In the genomic region with DNA sequence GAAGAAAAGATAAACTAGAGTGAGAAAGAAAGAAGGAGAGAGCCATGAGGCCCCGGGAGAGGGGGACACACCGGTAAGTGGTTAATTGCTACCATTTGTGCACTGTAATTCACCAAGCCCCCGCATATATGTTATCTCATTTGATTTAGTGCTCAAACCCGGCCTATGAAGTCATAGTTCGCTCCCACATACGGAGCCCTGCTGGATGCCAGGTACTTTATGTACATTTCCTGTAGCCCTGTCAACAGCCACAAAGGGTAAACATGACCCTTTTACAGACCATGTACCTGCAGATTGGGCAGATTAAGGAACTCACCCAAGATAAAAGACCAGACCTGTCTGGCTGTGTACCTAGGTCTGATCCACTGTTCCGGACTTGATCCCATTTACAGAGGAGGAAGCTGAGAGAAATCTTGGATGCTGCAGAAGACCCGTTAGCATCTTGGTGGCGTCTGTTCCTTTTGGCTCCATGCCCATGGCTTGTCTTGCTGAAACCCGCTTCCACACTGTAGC, we compare ENCODE assay signal across 21 cellular contexts. TPM values are rescaled to one million over a fixed set of nuclear protein-coding genes. Genes with fewer than 3 reads are reported as not detected.
DNase-seq lines count a peak whose midpoint lies in the region; ATAC-seq, FAIRE-seq and TF ChIP-seq lines count a peak whose summit lies in the region.
"Had no signal": no experiment of that assay in that cellular context is flagged by ENCODE, and none has a peak within 500 bp of the region (broad histone marks: within the 10 kb centered on the region; RNA-seq: fewer than 3 reads in every experiment).

No MANE protein-coding gene starts in this region.

- peak overlapping the region; percentile 12 for H3K27ac Mint-ChIP-seq in neural progenitor cell
- H3K27ac Mint-ChIP-seq: CD8-positive, alpha-beta T cell had no signal

- intact Hi-C loops in K562 (cut with micrococcal nuclease), result no loop called here
- intact Hi-C loops in dorsolateral prefrontal cortex (cut with DNase I), result no loop called here

- WGBS in K562 (ENCODE audit: insufficient coverage, low coverage, missing lambda C conversion rate), result under 1% methylated on average over 10 of the region's 10 CpGs

- H3K9ac ChIP-seq in K562 (ENCODE audit: insufficient read depth in 1 of 2, low read depth in 2 of 2, low read length in 2 of 2), result no peak overlapping the region
- no peak overlapping the region for H3K9ac ChIP-seq in neural progenitor cell

- no TSS peak for BruUV-seq in K562 (replicated peaks; lab: Mats Ljungman, UMichigan)

- H3K36me3 Mint-ChIP-seq in neural progenitor cell, result no peaks in the 10 kb centered on the region
- H3K36me3 Mint-ChIP-seq: CD8-positive, alpha-beta T cell had no signal

- H3K27me3 ChIP-seq in K562 (ENCODE audit: control insufficient read depth in 2 of 2, insufficient read depth in 2 of 2, low read length in 2 of 2) (peaks cover 28 to 82% of the 10 kb centered on the region in 2 experiments; a peak in 4 of 5 replicates), neural progenitor cell (no peaks in the 10 kb centered on the region), dorsolateral prefrontal cortex (peaks cover 0 to 27% (median 0%) of the 10 kb centered on the region in 45 donors)
- H3K27me3 ChIP-seq: Peyer's patch had no signal

- H3K4me1 Mint-ChIP-seq in neural progenitor cell, result peaks cover 34% of the 10 kb centered on the region

- TF ChIP-seq CTCF in LNCaP clone FGC (IDR thresholded peaks at IDR 0.05; ENCODE audit: control insufficient read depth, extremely low read depth, insufficient read depth) (no peak), K562 (IDR thresholded peaks at IDR 0.05 in 2 of 3, conservative IDR thresholded peaks at IDR 0.05 in 1 of 3; ENCODE audit: insufficient read depth in 2 of 3, low read depth in 1 of 3, low read length in 3 of 3) (no peak), neural progenitor cell (IDR thresholded peaks at IDR 0.05) (no peak), dorsolateral prefrontal cortex (IDR thresholded peaks at IDR 0.05 in 54 of 56, conservative IDR thresholded peaks at IDR 0.05 in 2 of 56; ENCODE audit: low read depth in 1 of 56, partially characterized antibody in 56 of 56) (no peak)

- peaks cover 14% of the 10 kb centered on the region for H3K27me3 Mint-ChIP-seq in neural progenitor cell (ENCODE audit: insufficient read depth, low read depth)

- no peak for TF ChIP-seq POLR2A in K562 (conservative IDR thresholded peaks at IDR 0.05)

- DNase-seq in DMS 273 (lab: John Stamatoyannopoulos, UW; ENCODE audit: unreplicated experiment) (peak; percentile 29), DMS 273 treated with DMSO at 0.1 percent for 48 hours (lab: John Stamatoyannopoulos, UW) (no peak), LNCaP clone FGC (ENCODE audit: low read depth) (peak; percentile 58), K562 (ENCODE audit: extremely low read depth in 1 of 4, low spot score in 3 of 4) (no peak), neural progenitor cell (ENCODE audit: low spot score) (no peak), dorsolateral prefrontal cortex (no peak), NOMO-1 treated with dmso at 0.1 percent for 144 hours (lab: John Stamatoyannopoulos, UW; ENCODE audit: unreplicated experiment) (no peak), SKM-1 treated with dmso at 0.1 percent for 144 hours (lab: John Stamatoyannopoulos, UW; ENCODE audit: unreplicated experiment) (no peak)
- DNase-seq: CD8-positive, alpha-beta T cell; MM.1S; NCI-H1092 treated with DMSO at 0.1 percent for 48 hours; NCI-H1694 treated with DMSO at 0.1 percent for 48 hours; NCI-H2171 treated with DMSO at 0.1 percent for 48 hours; NCI-H446 treated with DMSO at 0.1 percent for 48 hours; NCI-H82; Peyer's patch; T-helper 1 cell had no signal

- POLR2A ChIA-PET in K562 (lab: Yijun Ruan, JAX), result interaction anchor here (0.5 to 1.4 kb wide), 3 partner anchors 13 to 282 kb away, joined by 3 read pairs; no protein-coding TSS in a partner anchor

- H3K4me2 ChIP-seq in K562 (ENCODE audit: insufficient read depth, low read length) (no peak overlapping the region), neural progenitor cell (no peak overlapping the region)

- H3K4me1 ChIP-seq in K562 (replicated peaks in 1 of 2; ENCODE audit: control insufficient read depth in 2 of 2, insufficient read depth in 2 of 2, low read length in 2 of 2) (no peaks in the 10 kb centered on the region), neural progenitor cell (peaks cover 10% of the 10 kb centered on the region)
- H3K4me1 ChIP-seq: Peyer's patch had no signal

- no peaks in the 10 kb centered on the region for H3K9me3 Mint-ChIP-seq in neural progenitor cell
- H3K9me3 Mint-ChIP-seq: CD8-positive, alpha-beta T cell had no signal

- H4K20me1 ChIP-seq in K562 (replicated peaks; ENCODE audit: control insufficient read depth, insufficient read depth, low read length), result peaks cover 23% of the 10 kb centered on the region; the same call in 1 of the 2 replicates
- no peaks in the 10 kb centered on the region for H4K20me1 ChIP-seq in neural progenitor cell (ENCODE audit: low read depth)

- no peak overlapping the region for H2AFZ ChIP-seq in K562 (ENCODE audit: low read depth, low read length)
- H2AFZ ChIP-seq in neural progenitor cell (replicated peaks), result no peak overlapping the region

- no peak for ATAC-seq in K562
- ATAC-seq: CD8-positive, alpha-beta T cell; Right ventricle myocardium inferior had no signal

- H3F3A ChIP-seq in neural progenitor cell (ENCODE audit: low read depth), result no peaks in the 10 kb centered on the region

- no peaks in the 10 kb centered on the region for H3K9me1 ChIP-seq in K562 (ENCODE audit: control insufficient read depth, insufficient read depth, low read length)

- H3K9me3 ChIP-seq in K562 (replicated peaks; ENCODE audit: control insufficient read depth, insufficient read depth, low read depth, low read length), result no peaks in the 10 kb centered on the region
- no peaks in the 10 kb centered on the region for H3K9me3 ChIP-seq in neural progenitor cell (ENCODE audit: low read depth)
- H3K9me3 ChIP-seq: Peyer's patch had no signal

- H3K27ac ChIP-seq in K562 (ENCODE audit: extremely low read depth, low read depth, low read length) (no peak overlapping the region), neural progenitor cell (no peak overlapping the region), dorsolateral prefrontal cortex (no peak overlapping the region)
- H3K27ac ChIP-seq: 22Rv1, Peyer's patch had no signal

- in situ Hi-C loops in K562 (cut with MboI), result no loop called here

- no peak for TF ChIP-seq EP300 in K562 (IDR thresholded peaks at IDR 0.05; ENCODE audit: low read length)

- no peaks in the 10 kb centered on the region for H3K36me3 ChIP-seq in K562 (ENCODE audit: control insufficient read depth, insufficient read depth, low read length)
- no peaks in the 10 kb centered on the region for H3K36me3 ChIP-seq in neural progenitor cell
- H3K36me3 ChIP-seq: Peyer's patch had no signal

- no peak for TF ChIP-seq RAD21 in K562 (CRISPR knock-in tag; conservative IDR thresholded peaks at IDR 0.05 in 1 of 2, IDR thresholded peaks at IDR 0.05 in 1 of 2)

- CTCF ChIA-PET in K562 (lab: Yijun Ruan, JAX; ENCODE audit: low intra/inter-chr PET ratio), result no interaction called here

- H3K4me3 Mint-ChIP-seq in neural progenitor cell, result no peak overlapping the region
- H3K4me3 Mint-ChIP-seq: CD8-positive, alpha-beta T cell had no signal

- no peak for FAIRE-seq in K562 (lab: Jason Lieb, UNC)
- FAIRE-seq: D721Med, GM12892 had no signal

- no peak overlapping the region for H3K4me3 ChIP-seq in LNCaP clone FGC (ENCODE audit: low read depth, low read length)
- H3K4me3 ChIP-seq in K562, result no peak overlapping the region
- no peak overlapping the region for H3K4me3 ChIP-seq in neural progenitor cell
- no peak overlapping the region for H3K4me3 ChIP-seq in dorsolateral prefrontal cortex
- H3K4me3 ChIP-seq: Peyer's patch had no signal

- H3K79me2 ChIP-seq in K562 (ENCODE audit: control insufficient read depth, insufficient read depth, low read length), result no peaks in the 10 kb centered on the region
- no peaks in the 10 kb centered on the region for H3K79me2 ChIP-seq in neural progenitor cell (ENCODE audit: low read depth)

TF ChIP-seq in K562, 482 proteins besides CTCF, POLR2A, EP300 and RAD21:
- peak; percentile 26; the same call in 1 of the 2 replicates for TF ChIP-seq NFIC (IDR thresholded peaks at IDR 0.05)
- TF ChIP-seq ARID1B (IDR thresholded peaks at IDR 0.05), result no peak

RNA-seq across cellular contexts. Expression of gene FAM241B, which starts 32.2 kb away (rescaled TPM):
- 9.7 and 14.8 TPM in 2 replicates for total RNA-seq in K562 (2011; cell fraction: chromatin; rRNA removed; ENCODE audit: low replicate concordance)
- total RNA-seq in K562 (2011; cell fraction: nucleolus; rRNA removed), result 11.3 and 11.4 TPM in 2 replicates
- 12.5 and 13.0 TPM in 2 replicates for total RNA-seq in K562 (2011; cell fraction: nucleoplasm; rRNA removed)
- total RNA-seq in K562 (2014; rRNA removed) (2.5 and 3.8 TPM in 2 replicates), K562 (2014; rRNA removed; fragmentation: Illumina TruSeq; extraction: Trizol) (3.0 TPM in 2 replicates), K562 (2015; rRNA removed; fragmentation: Illumina TruSeq; extraction: Trizol) (2.5 and 3.1 TPM in 2 replicates), K562 (2021) (7.3 and 7.8 TPM in 2 replicates), neural progenitor cell (ENCODE audit: low replicate concordance) (2.6 and 4.6 TPM in 2 replicates), dorsolateral prefrontal cortex (10 to 100 TPM; 13.4 to 54.2 (median 37.1) TPM)
- polyA plus RNA-seq in K562 (2011; rRNA removed) (10.2 and 11.5 TPM in 2 replicates), K562 (2014; fragmentation: Illumina TruSeq; extraction: Trizol) (5.6 and 6.3 TPM in 2 replicates), K562 (2014; fragmentation: Nextera tagmentation; extraction: Ambion mirVana) (1 to 10 TPM; 1.9 to 2.3 TPM), K562 (2014; rRNA removed) (9.5 and 11.1 TPM in 2 replicates)
- polyA plus RNA-seq in K562 (2011; cell fraction: cytosol; rRNA removed), result 12.4 and 12.6 TPM in 2 replicates
- polyA plus RNA-seq in K562 (2011; cell fraction: nucleus; rRNA removed), result 12.2 and 13.2 TPM in 2 replicates
- 8.8 and 9.9 TPM in 2 replicates for polyA plus RNA-seq in K562 (2012)
- 4.0 and 5.2 TPM in 2 replicates for polyA minus RNA-seq in K562 (2011; rRNA and poly(A)+ RNA removed)
- polyA minus RNA-seq in K562 (2011; cell fraction: cytosol; rRNA and poly(A)+ RNA removed), result 2.8 TPM in 1 of 2 replicates, not detected in the other
- polyA minus RNA-seq in K562 (2011; cell fraction: nucleus; rRNA and poly(A)+ RNA removed), result 1.5 and 3.9 TPM in 2 replicates

Comparison
In these comparisons a context has a peak if more than half of its experiments do, and no peak if none do; other contexts are left out.
1. DNase-seq: peak in DMS 273 (single experiment) and LNCaP clone FGC (single experiment); none in DMS 273 treated with DMSO at 0.1 percent for 48 hours (single experiment), K562 (0 of 4), neural progenitor cell (single experiment), dorsolateral prefrontal cortex (0 of 10), NOMO-1 treated with dmso at 0.1 percent for 144 hours (single experiment) and SKM-1 treated with dmso at 0.1 percent for 144 hours (single experiment).